1 cellular context compared by ENCODE assay signal in genomic region chr1:53371121-53371666, GRCh38.
TF ChIP-seq lines count a peak whose summit lies in the region.

No MANE protein-coding gene starts in this region.

TF ChIP-seq in IMR-90, 13 proteins besides CTCF, POLR2A, EP300 and RAD21:
- TF ChIP-seq BHLHE40 (IDR thresholded peaks at IDR 0.05; ENCODE audit: low read depth, low read length) = no peak
- TF ChIP-seq CHD1 (IDR thresholded peaks at IDR 0.05; ENCODE audit: low read depth, low read length) = no peak
- no peak for TF ChIP-seq MAZ (IDR thresholded peaks at IDR 0.05; ENCODE audit: borderline replicate concordance, low read depth, low read length)
- TF ChIP-seq RCOR1 (IDR thresholded peaks at IDR 0.05; ENCODE audit: insufficient replicate concordance, low read length) = no peak
- no peak for TF ChIP-seq FOS (IDR thresholded peaks at IDR 0.05; ENCODE audit: low read depth, low read length)
- no peak for TF ChIP-seq MAFK (IDR thresholded peaks at IDR 0.05; ENCODE audit: low read depth, low read length)
- no peak for TF ChIP-seq MXI1 (IDR thresholded peaks at IDR 0.05; ENCODE audit: borderline replicate concordance, low read depth, low read length)
